In the genomic region with DNA sequence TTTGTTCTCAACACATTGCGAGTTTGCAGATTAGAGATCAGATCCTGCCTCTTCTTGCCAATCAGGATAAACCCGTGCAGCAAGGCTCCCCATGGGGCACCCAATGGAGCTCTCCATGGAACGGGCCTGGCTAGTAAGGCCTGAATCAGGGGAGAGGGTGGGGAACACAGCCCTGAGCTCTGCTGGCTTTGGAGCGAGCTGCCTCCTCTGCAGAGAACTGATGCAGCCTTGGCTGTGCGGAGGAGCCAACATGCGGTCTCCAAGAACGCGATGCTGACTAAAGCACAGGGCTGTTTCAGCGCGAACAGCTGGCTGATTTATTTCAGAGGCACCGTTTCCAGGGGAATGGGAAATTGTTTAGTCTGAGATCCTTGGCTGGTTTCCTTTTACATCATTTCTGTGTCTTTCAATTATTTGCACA, we compare ENCODE assay signal across 9 cellular contexts.
A peak's percentile ranks its signal among the peaks of the same experiment; 100 is the strongest.
DNase-seq lines count a peak whose midpoint lies in the region; ATAC-seq lines count a peak whose summit lies in the region.
"Had no signal": no experiment of that assay in that cellular context is flagged by ENCODE, and none has a peak within 500 bp of the region (broad histone marks: within the 10 kb centered on the region; RNA-seq: fewer than 3 reads in every experiment).

No MANE protein-coding gene starts in this region.

- ATAC-seq in left cardiac atrium (peak; percentile 87 to 98), GM21423 (IDR thresholded peaks at IDR 0.05; ENCODE audit: unreplicated experiment) (no peak), HG03135 (IDR thresholded peaks at IDR 0.05; ENCODE audit: unreplicated experiment) (no peak)
- no peak for ATAC-seq in naive thymus-derived CD8-positive, alpha-beta T cell

- H3K4me3 Mint-ChIP-seq in naive thymus-derived CD8-positive, alpha-beta T cell: no peak overlapping the region

- POLR2A ChIA-PET in naive thymus-derived CD8-positive, alpha-beta T cell (lab: Charles Lee): no interaction called here

- no peaks in the 10 kb centered on the region for H3K9me3 Mint-ChIP-seq in naive thymus-derived CD8-positive, alpha-beta T cell

- no peaks in the 10 kb centered on the region for H3K4me1 Mint-ChIP-seq in naive thymus-derived CD8-positive, alpha-beta T cell

- H3K27ac Mint-ChIP-seq in naive thymus-derived CD8-positive, alpha-beta T cell: no peak overlapping the region

- peaks cover 4 to 28% (median 14%) of the 10 kb centered on the region in 5 donors for H3K27me3 Mint-ChIP-seq in naive thymus-derived CD8-positive, alpha-beta T cell

- DNase-seq in EH (ENCODE audit: low read depth): peak; percentile 64
- DNase-seq in amniotic epithelial cell (ENCODE audit: low read depth): peak; percentile 96
- peak; percentile 64 for DNase-seq in left cardiac atrium
- peak; percentile 22 to 96 (median 74) for DNase-seq in posterior cingulate gyrus
- no peak for DNase-seq in naive thymus-derived CD8-positive, alpha-beta T cell
- DNase-seq in stimulated activated CD4-positive, alpha-beta T cell treated with anti-CD3 and anti-CD28 coated beads, Interleukin-4, amount 100 ng/mL, for 24 hours: no peak
- DNase-seq: stimulated activated CD4-positive, alpha-beta T cell treated with anti-CD3 and anti-CD28 coated beads, Interleukin-2, amount 100 ng/mL, for 24 hours had no signal

- no peaks in the 10 kb centered on the region for H3K36me3 Mint-ChIP-seq in naive thymus-derived CD8-positive, alpha-beta T cell

- intact Hi-C loops in left cardiac atrium (cut with DNase I): no loop called here
- intact Hi-C loops in posterior cingulate gyrus (cut with DNase I): no loop called here

Comparison
In these comparisons a context has a peak if more than half of its experiments do, and no peak if none do; other contexts are left out.
1. DNase-seq: peak in EH (single experiment), amniotic epithelial cell (single experiment), left cardiac atrium (single experiment) and posterior cingulate gyrus (10 of 10); none in naive thymus-derived CD8-positive, alpha-beta T cell (0 of 10) and stimulated activated CD4-positive, alpha-beta T cell treated with anti-CD3 and anti-CD28 coated beads, Interleukin-4, amount 100 ng/mL, for 24 hours (single experiment).
2. ATAC-seq: peak in left cardiac atrium (2 of 2); none in GM21423 (single experiment), naive thymus-derived CD8-positive, alpha-beta T cell (0 of 2) and HG03135 (single experiment).